Comparison of ENCODE assay signal across 2 cellular contexts in genomic region chr5:167180899-167181298, GRCh38.
TF ChIP-seq lines count a peak whose summit lies in the region.

No MANE protein-coding gene starts in this region.

TF ChIP-seq in GM23338, 12 proteins besides CTCF, POLR2A, EP300 and RAD21:
- TF ChIP-seq EZH2phosphoT487 (IDR thresholded peaks at IDR 0.05; ENCODE audit: unreplicated experiment) (no peak), STAT1 (IDR thresholded peaks at IDR 0.05; ENCODE audit: unreplicated experiment) (no peak), ZNF114 (CRISPR knock-in tag; IDR thresholded peaks at IDR 0.05) (no peak), CREB1 (CRISPR knock-in tag; IDR thresholded peaks at IDR 0.05; ENCODE audit: low read depth) (no peak), ETS1 (IDR thresholded peaks at IDR 0.05) (no peak), JUNB (IDR thresholded peaks at IDR 0.05; ENCODE audit: unreplicated experiment) (no peak), NANOG (IDR thresholded peaks at IDR 0.05; ENCODE audit: borderline replicate concordance) (no peak), EZH2 (IDR thresholded peaks at IDR 0.05; ENCODE audit: low read depth, unreplicated experiment) (no peak), POLR2AphosphoS5 (IDR thresholded peaks at IDR 0.05; ENCODE audit: low read depth) (no peak), ZNF331 (CRISPR knock-in tag; IDR thresholded peaks at IDR 0.05; ENCODE audit: low read depth) (no peak)
- TF ChIP-seq, protein P1, sequence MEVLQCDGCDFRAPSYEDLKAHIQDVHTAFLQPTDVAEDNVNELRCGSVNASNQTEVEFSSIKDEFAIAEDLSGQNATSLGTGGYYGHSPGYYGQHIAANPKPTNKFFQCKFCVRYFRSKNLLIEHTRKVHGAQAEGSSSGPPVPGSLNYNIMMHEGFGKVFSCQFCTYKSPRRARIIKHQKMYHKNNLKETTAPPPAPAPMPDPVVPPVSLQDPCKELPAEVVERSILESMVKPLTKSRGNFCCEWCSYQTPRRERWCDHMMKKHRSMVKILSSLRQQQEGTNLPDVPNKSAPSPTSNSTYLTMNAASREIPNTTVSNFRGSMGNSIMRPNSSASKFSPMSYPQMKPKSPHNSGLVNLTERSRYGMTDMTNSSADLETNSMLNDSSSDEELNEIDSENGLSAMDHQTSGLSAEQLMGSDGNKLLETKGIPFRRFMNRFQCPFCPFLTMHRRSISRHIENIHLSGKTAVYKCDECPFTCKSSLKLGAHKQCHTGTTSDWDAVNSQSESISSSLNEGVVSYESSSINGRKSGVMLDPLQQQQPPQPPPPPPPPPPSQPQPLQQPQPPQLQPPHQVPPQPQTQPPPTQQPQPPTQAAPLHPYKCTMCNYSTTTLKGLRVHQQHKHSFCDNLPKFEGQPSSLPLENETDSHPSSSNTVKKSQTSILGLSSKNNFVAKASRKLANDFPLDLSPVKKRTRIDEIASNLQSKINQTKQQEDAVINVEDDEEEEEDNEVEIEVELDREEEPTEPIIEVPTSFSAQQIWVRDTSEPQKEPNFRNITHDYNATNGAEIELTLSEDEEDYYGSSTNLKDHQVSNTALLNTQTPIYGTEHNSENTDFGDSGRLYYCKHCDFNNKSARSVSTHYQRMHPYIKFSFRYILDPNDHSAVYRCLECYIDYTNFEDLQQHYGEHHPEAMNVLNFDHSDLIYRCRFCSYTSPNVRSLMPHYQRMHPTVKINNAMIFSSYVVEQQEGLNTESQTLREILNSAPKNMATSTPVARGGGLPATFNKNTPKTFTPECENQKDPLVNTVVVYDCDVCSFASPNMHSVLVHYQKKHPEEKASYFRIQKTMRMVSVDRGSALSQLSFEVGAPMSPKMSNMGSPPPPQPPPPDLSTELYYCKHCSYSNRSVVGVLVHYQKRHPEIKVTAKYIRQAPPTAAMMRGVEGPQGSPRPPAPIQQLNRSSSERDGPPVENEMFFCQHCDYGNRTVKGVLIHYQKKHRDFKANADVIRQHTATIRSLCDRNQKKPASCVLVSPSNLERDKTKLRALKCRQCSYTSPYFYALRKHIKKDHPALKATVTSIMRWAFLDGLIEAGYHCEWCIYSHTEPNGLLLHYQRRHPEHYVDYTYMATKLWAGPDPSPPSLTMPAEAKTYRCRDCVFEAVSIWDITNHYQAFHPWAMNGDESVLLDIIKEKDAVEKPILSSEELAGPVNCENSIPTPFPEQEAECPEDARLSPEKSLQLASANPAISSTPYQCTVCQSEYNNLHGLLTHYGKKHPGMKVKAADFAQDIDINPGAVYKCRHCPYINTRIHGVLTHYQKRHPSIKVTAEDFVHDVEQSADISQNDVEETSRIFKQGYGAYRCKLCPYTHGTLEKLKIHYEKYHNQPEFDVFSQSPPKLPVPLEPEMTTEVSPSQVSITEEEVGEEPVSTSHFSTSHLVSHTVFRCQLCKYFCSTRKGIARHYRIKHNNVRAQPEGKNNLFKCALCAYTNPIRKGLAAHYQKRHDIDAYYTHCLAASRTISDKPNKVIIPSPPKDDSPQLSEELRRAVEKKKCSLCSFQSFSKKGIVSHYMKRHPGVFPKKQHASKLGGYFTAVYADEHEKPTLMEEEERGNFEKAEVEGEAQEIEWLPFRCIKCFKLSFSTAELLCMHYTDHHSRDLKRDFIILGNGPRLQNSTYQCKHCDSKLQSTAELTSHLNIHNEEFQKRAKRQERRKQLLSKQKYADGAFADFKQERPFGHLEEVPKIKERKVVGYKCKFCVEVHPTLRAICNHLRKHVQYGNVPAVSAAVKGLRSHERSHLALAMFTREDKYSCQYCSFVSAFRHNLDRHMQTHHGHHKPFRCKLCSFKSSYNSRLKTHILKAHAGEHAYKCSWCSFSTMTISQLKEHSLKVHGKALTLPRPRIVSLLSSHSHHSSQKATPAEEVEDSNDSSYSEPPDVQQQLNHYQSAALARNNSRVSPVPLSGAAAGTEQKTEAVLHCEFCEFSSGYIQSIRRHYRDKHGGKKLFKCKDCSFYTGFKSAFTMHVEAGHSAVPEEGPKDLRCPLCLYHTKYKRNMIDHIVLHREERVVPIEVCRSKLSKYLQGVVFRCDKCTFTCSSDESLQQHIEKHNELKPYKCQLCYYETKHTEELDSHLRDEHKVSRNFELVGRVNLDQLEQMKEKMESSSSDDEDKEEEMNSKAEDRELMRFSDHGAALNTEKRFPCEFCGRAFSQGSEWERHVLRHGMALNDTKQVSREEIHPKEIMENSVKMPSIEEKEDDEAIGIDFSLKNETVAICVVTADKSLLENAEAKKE (CRISPR knock-in tag; IDR thresholded peaks at IDR 0.05), result no peak
- TF ChIP-seq, protein P2, sequence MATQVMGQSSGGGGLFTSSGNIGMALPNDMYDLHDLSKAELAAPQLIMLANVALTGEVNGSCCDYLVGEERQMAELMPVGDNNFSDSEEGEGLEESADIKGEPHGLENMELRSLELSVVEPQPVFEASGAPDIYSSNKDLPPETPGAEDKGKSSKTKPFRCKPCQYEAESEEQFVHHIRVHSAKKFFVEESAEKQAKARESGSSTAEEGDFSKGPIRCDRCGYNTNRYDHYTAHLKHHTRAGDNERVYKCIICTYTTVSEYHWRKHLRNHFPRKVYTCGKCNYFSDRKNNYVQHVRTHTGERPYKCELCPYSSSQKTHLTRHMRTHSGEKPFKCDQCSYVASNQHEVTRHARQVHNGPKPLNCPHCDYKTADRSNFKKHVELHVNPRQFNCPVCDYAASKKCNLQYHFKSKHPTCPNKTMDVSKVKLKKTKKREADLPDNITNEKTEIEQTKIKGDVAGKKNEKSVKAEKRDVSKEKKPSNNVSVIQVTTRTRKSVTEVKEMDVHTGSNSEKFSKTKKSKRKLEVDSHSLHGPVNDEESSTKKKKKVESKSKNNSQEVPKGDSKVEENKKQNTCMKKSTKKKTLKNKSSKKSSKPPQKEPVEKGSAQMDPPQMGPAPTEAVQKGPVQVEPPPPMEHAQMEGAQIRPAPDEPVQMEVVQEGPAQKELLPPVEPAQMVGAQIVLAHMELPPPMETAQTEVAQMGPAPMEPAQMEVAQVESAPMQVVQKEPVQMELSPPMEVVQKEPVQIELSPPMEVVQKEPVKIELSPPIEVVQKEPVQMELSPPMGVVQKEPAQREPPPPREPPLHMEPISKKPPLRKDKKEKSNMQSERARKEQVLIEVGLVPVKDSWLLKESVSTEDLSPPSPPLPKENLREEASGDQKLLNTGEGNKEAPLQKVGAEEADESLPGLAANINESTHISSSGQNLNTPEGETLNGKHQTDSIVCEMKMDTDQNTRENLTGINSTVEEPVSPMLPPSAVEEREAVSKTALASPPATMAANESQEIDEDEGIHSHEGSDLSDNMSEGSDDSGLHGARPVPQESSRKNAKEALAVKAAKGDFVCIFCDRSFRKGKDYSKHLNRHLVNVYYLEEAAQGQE (IDR thresholded peaks at IDR 0.05; ENCODE audit: unreplicated experiment), result no peak

TF ChIP-seq in IMR-90, 13 proteins besides CTCF, POLR2A, EP300 and RAD21:
- TF ChIP-seq MXI1 (IDR thresholded peaks at IDR 0.05; ENCODE audit: borderline replicate concordance, low read depth, low read length) (no peak), CEBPB (IDR thresholded peaks at IDR 0.05; ENCODE audit: low read depth, low read length) (peak; percentile 47; the same call in 1 of the 2 replicates)
